ENCODE assay signal across 9 cellular contexts in genomic region chr17:76735586-76736348, GRCh38. TPM values are rescaled to one million over a fixed set of nuclear protein-coding genes. Genes with fewer than 3 reads are reported as not detected.
DNase-seq lines count a peak whose midpoint lies in the region; ATAC-seq and TF ChIP-seq lines count a peak whose summit lies in the region.
"Had no signal": no experiment of that assay in that cellular context is flagged by ENCODE, and none has a peak within 500 bp of the region (broad histone marks: within the 10 kb centered on the region; RNA-seq: fewer than 3 reads in every experiment).

No MANE protein-coding gene starts in this region.

- no peaks in the 10 kb centered on the region for H3K4me1 ChIP-seq in NT2/D1 (ENCODE audit: insufficient read depth, insufficient read length)
- H3K4me1 ChIP-seq in effector memory CD4-positive, alpha-beta T cell (ENCODE audit: control insufficient read depth, insufficient read depth, low read length, poor library complexity, severe bottlenecking), result peaks cover 17% of the 10 kb centered on the region
- peaks cover 8 to 29% of the 10 kb centered on the region in 2 donors for H3K4me1 ChIP-seq in neuronal stem cell (ENCODE audit: control insufficient read depth in 2 of 2, insufficient read depth in 1 of 2, low read depth in 1 of 2, low read length in 2 of 2)

- no peak for DNase-seq in Calu3
- DNase-seq in NT2/D1 (ENCODE audit: low read depth, low spot score), result no peak
- no peak for DNase-seq in effector memory CD4-positive, alpha-beta T cell
- DNase-seq in neuronal stem cell (ENCODE audit: low spot score), result no peak
- no peak for DNase-seq in NCI-H1105 treated with DMSO at 0.1 percent for 48 hours (lab: John Stamatoyannopoulos, UW)
- no peak for DNase-seq in DMS114 treated with DMSO at 0.1 percent for 48 hours (lab: John Stamatoyannopoulos, UW; ENCODE audit: unreplicated experiment)
- DNase-seq in foreskin melanocyte, result no peak
- DNase-seq: KG1 had no signal

- no peak overlapping the region for H4K91ac ChIP-seq in neuronal stem cell (ENCODE audit: low read depth, low read length, poor library complexity)

- H3K9me3 ChIP-seq in NT2/D1 (ENCODE audit: insufficient read depth, low read length), result no peaks in the 10 kb centered on the region
- H3K9me3 ChIP-seq in effector memory CD4-positive, alpha-beta T cell (ENCODE audit: control insufficient read depth, low read length), result no peaks in the 10 kb centered on the region
- H3K9me3 ChIP-seq in neuronal stem cell (replicated peaks in 1 of 2; ENCODE audit: control insufficient read depth in 2 of 2, insufficient read depth in 1 of 2, low read depth in 1 of 2, low read length in 2 of 2), result no peaks in the 10 kb centered on the region

- H3K4me3 Mint-ChIP-seq in Calu3 (ENCODE audit: low read depth, unreplicated experiment), result peak overlapping the region; percentile 93

- no peak overlapping the region for H2BK12ac ChIP-seq in neuronal stem cell (ENCODE audit: low read length)

- H2BK5ac ChIP-seq in neuronal stem cell (ENCODE audit: low read length), result peak overlapping the region; percentile 96

- H3K27me3 ChIP-seq in NT2/D1 (ENCODE audit: insufficient read depth, insufficient read length) (no peaks in the 10 kb centered on the region), neuronal stem cell (ENCODE audit: control insufficient read depth in 3 of 3, insufficient read depth in 3 of 3, low read depth in 1 of 3, low read length in 3 of 3) (no peaks in the 10 kb centered on the region)
- H3K27me3 ChIP-seq in effector memory CD4-positive, alpha-beta T cell (replicated peaks; ENCODE audit: control insufficient read depth, insufficient read depth, low read length, poor library complexity, severe bottlenecking), result no peaks in the 10 kb centered on the region

- H3K4ac ChIP-seq in neuronal stem cell (ENCODE audit: low read length), result no peak overlapping the region

- peak overlapping the region; percentile 42 for H3K4me2 ChIP-seq in neuronal stem cell (ENCODE audit: insufficient read depth, low read length, poor library complexity, severe bottlenecking)

- H3K36me3 ChIP-seq in NT2/D1 (ENCODE audit: insufficient read depth, insufficient read length, low read length) (peaks cover 48% of the 10 kb centered on the region), neuronal stem cell (replicated peaks in 1 of 2; ENCODE audit: control insufficient read depth in 2 of 2, insufficient read depth in 2 of 2, low read length in 2 of 2) (peaks cover 16 to 55% of the 10 kb centered on the region in 2 donors)
- H3K36me3 ChIP-seq in effector memory CD4-positive, alpha-beta T cell (ENCODE audit: control insufficient read depth, insufficient read depth, low read length), result peaks cover 45% of the 10 kb centered on the region

- no peaks in the 10 kb centered on the region for H3K9me3 Mint-ChIP-seq in Calu3 (ENCODE audit: low read depth, unreplicated experiment)

- intact Hi-C loops in Calu3 (cut with micrococcal nuclease; ENCODE audit: unreplicated experiment), result no loop called here

- H3K14ac ChIP-seq in neuronal stem cell (ENCODE audit: low read length), result no peak overlapping the region

- peak overlapping the region; percentile 97 for H3K27ac ChIP-seq in effector memory CD4-positive, alpha-beta T cell (ENCODE audit: insufficient read depth, low read length, poor library complexity, severe bottlenecking)
- H3K27ac ChIP-seq in neuronal stem cell (replicated peaks; ENCODE audit: low read length), result peak overlapping the region; percentile 66

- H2AK5ac ChIP-seq in neuronal stem cell (ENCODE audit: low read depth, low read length), result no peak overlapping the region

- peak overlapping the region; percentile 70 for H3K18ac ChIP-seq in neuronal stem cell (ENCODE audit: low read length)

- BruUV-seq in Calu3 (replicated peaks; lab: Mats Ljungman, UMichigan), result TSS peak; percentile 54

- TF ChIP-seq CTCF in Calu3 (IDR thresholded peaks at IDR 0.05; ENCODE audit: unreplicated experiment), result no peak

- no peak overlapping the region for H2BK15ac ChIP-seq in neuronal stem cell (ENCODE audit: low read length)

- WGBS in neuronal stem cell (ENCODE audit: extremely low coverage in 2 of 2, insufficient read length in 2 of 2, insufficient replicate concordance in 1 of 2), 2 donors, result no CpG with 5 or more reads among the region's 20 CpGs

- H3K9ac ChIP-seq in NT2/D1 (ENCODE audit: insufficient read length, low read depth) (peak overlapping the region; percentile 100), neuronal stem cell (ENCODE audit: low read depth, low read length, poor library complexity) (peak overlapping the region; percentile 100)

- H3K27me3 Mint-ChIP-seq in Calu3 (ENCODE audit: unreplicated experiment), result no peaks in the 10 kb centered on the region

- H2BK120ac ChIP-seq in neuronal stem cell (ENCODE audit: low read depth, low read length), result no peak overlapping the region

- no peak overlapping the region for H4K8ac ChIP-seq in neuronal stem cell (ENCODE audit: low read depth, low read length)

- peaks cover 5% of the 10 kb centered on the region for H3K79me1 ChIP-seq in neuronal stem cell (ENCODE audit: low read depth, low read length)

- peaks cover 24% of the 10 kb centered on the region for H3K4me1 Mint-ChIP-seq in Calu3 (ENCODE audit: low read depth, unreplicated experiment)

- CTCF ChIA-PET in Calu3 (lab: Charles Lee), result no interaction called here

- peak overlapping the region; percentile 100 for H3K4me3 ChIP-seq in NT2/D1 (ENCODE audit: insufficient read length, low read depth)
- H3K4me3 ChIP-seq in effector memory CD4-positive, alpha-beta T cell (ENCODE audit: insufficient read depth, low read depth, low read length, poor library complexity, severe bottlenecking), result peak overlapping the region; percentile 97
- H3K4me3 ChIP-seq in neuronal stem cell (ENCODE audit: low read length in 2 of 2), result peak overlapping the region; percentile 89 to 100

- peaks cover 79% of the 10 kb centered on the region for H3K36me3 Mint-ChIP-seq in Calu3 (ENCODE audit: insufficient read depth, unreplicated experiment)

- peak overlapping the region; percentile 100 for H3K23ac ChIP-seq in neuronal stem cell (ENCODE audit: low read depth, low read length, poor library complexity)

- ATAC-seq in GM19463 (IDR thresholded peaks at IDR 0.05; ENCODE audit: unreplicated experiment), result no peak

- H2AFZ ChIP-seq in neuronal stem cell (ENCODE audit: low read length), result no peak overlapping the region

- H3K27ac Mint-ChIP-seq in Calu3 (ENCODE audit: unreplicated experiment), result peak overlapping the region; percentile 97

RNA-seq across cellular contexts. Expression of gene SRSF2, which starts 1.4 kb away (rescaled TPM):
- total RNA-seq in Calu3 (2022), result 238 and 241 TPM in 2 replicates
- 225 TPM for polyA plus RNA-seq in neuronal stem cell (2013, experiment 1 of 2)
- 226 TPM for polyA plus RNA-seq in neuronal stem cell (2013, experiment 2 of 2)

RNA-seq across cellular contexts. Expression of gene MFSD11, which starts 2.2 kb away (rescaled TPM):
- 21.4 and 23.9 TPM in 2 replicates for total RNA-seq in Calu3 (2022)
- 11.3 TPM for polyA plus RNA-seq in neuronal stem cell (2013, experiment 1 of 2)
- polyA plus RNA-seq in neuronal stem cell (2013, experiment 2 of 2), result 12.1 TPM

RNA-seq across cellular contexts. Expression of gene METTL23, which starts 9.1 kb away (rescaled TPM):
- total RNA-seq in Calu3 (2022), result 56.1 and 58.1 TPM in 2 replicates
- 29.2 TPM for polyA plus RNA-seq in neuronal stem cell (2013, experiment 1 of 2)
- 31.8 TPM for polyA plus RNA-seq in neuronal stem cell (2013, experiment 2 of 2)

RNA-seq across cellular contexts. Expression of gene JMJD6, which starts 9.4 kb away (rescaled TPM):
- total RNA-seq in Calu3 (2022), result 60.8 and 62.1 TPM in 2 replicates
- 9.1 TPM for polyA plus RNA-seq in neuronal stem cell (2013, experiment 1 of 2)
- 9.1 TPM for polyA plus RNA-seq in neuronal stem cell (2013, experiment 2 of 2)

RNA-seq across cellular contexts. Expression of gene MXRA7, which starts 25.0 kb away (rescaled TPM):
- total RNA-seq in Calu3 (2022), result 6.5 and 9.9 TPM in 2 replicates
- polyA plus RNA-seq in neuronal stem cell (2013, experiment 1 of 2), result 91.4 TPM
- polyA plus RNA-seq in neuronal stem cell (2013, experiment 2 of 2), result 90.3 TPM
